In genomic region chr19:6475321-6476108, GRCh38 we compare ENCODE assay signal across 15 cellular contexts. TPM values are rescaled to one million over a fixed set of nuclear protein-coding genes. Genes with fewer than 3 reads are reported as not detected.
DNase-seq lines count a peak whose midpoint lies in the region; ATAC-seq and TF ChIP-seq lines count a peak whose summit lies in the region.
"Had no signal": no experiment of that assay in that cellular context is flagged by ENCODE, and none has a peak within 500 bp of the region (broad histone marks: within the 10 kb centered on the region; RNA-seq: fewer than 3 reads in every experiment).

No MANE protein-coding gene starts in this region.

- no peak for TF ChIP-seq CTCF in CD4-positive, alpha-beta T cell (IDR thresholded peaks at IDR 0.05)

- POLR2A ChIA-PET in CD4-positive, alpha-beta T cell (lab: Charles Lee), result no interaction called here

- H3K4me1 ChIP-seq in mucosa of rectum (ENCODE audit: control insufficient read depth in 2 of 2, insufficient read depth in 2 of 2, low read length in 2 of 2), result peaks cover 5 to 10% of the 10 kb centered on the region in 2 donors

- no peak overlapping the region for H3K27ac ChIP-seq in CD4-positive, alpha-beta T cell (ENCODE audit: low read depth, low read length)
- no peak overlapping the region for H3K27ac ChIP-seq in mucosa of rectum (ENCODE audit: low read depth in 2 of 2, low read length in 2 of 2)

- DNase-seq in CD4-positive, alpha-beta T cell, result no peak
- DNase-seq in NCI-H2196 treated with DMSO at 0.1 percent for 48 hours (lab: John Stamatoyannopoulos, UW; ENCODE audit: unreplicated experiment) (peak; percentile 29), RKO (ENCODE audit: low spot score) (no peak), NCI-H1105 treated with DMSO at 0.1 percent for 48 hours (lab: John Stamatoyannopoulos, UW) (no peak), NCI-H187 treated with DMSO at 0.1 percent for 48 hours (lab: John Stamatoyannopoulos, UW) (no peak)
- DNase-seq: AML-193, NCI-H1105 had no signal

- no peaks in the 10 kb centered on the region for H3K9me3 Mint-ChIP-seq in CD4-positive, alpha-beta T cell
- H3K9me3 Mint-ChIP-seq: activated CD4-positive, alpha-beta memory T cell treated with anti-CD3 and anti-CD28 coated beads for 36 hours; activated naive CD4-positive, alpha-beta T cell treated with anti-CD3 and anti-CD28 coated beads for 36 hours had no signal

- no peaks in the 10 kb centered on the region for H3K9me3 ChIP-seq in CD4-positive, alpha-beta T cell (ENCODE audit: control insufficient read depth, low read length)
- no peaks in the 10 kb centered on the region for H3K9me3 ChIP-seq in mucosa of rectum (ENCODE audit: control insufficient read depth in 2 of 2, low read length in 2 of 2)

- H3K9ac ChIP-seq in mucosa of rectum (ENCODE audit: low read depth in 1 of 2, low read length in 2 of 2), result peak overlapping the region; percentile 29 to 41

- H3K4me3 Mint-ChIP-seq in CD4-positive, alpha-beta T cell, result peak overlapping the region; percentile 38
- H3K4me3 Mint-ChIP-seq: activated CD4-positive, alpha-beta memory T cell treated with anti-CD3 and anti-CD28 coated beads for 36 hours; activated naive CD4-positive, alpha-beta T cell treated with anti-CD3 and anti-CD28 coated beads for 36 hours had no signal

- peak overlapping the region; percentile 47 to 54 for H3K4me3 ChIP-seq in mucosa of rectum (ENCODE audit: low read length in 2 of 2)

- H3K27ac Mint-ChIP-seq in CD4-positive, alpha-beta T cell, result peak overlapping the region; percentile 33
- H3K27ac Mint-ChIP-seq: activated CD4-positive, alpha-beta memory T cell treated with anti-CD3 and anti-CD28 coated beads for 36 hours; activated naive CD4-positive, alpha-beta T cell treated with anti-CD3 and anti-CD28 coated beads for 36 hours had no signal

- CTCF ChIA-PET in CD4-positive, alpha-beta T cell (lab: Charles Lee), result no interaction called here

- H3K27me3 ChIP-seq in CD4-positive, alpha-beta T cell (ENCODE audit: control insufficient read depth, insufficient read depth, low read length), result no peaks in the 10 kb centered on the region
- no peaks in the 10 kb centered on the region for H3K27me3 ChIP-seq in mucosa of rectum (ENCODE audit: control insufficient read depth in 2 of 2, insufficient read depth in 2 of 2, low read length in 2 of 2)

- H3K36me3 Mint-ChIP-seq in CD4-positive, alpha-beta T cell (ENCODE audit: low read depth), result peaks cover 31% of the 10 kb centered on the region

- no peaks in the 10 kb centered on the region for H3K27me3 Mint-ChIP-seq in CD4-positive, alpha-beta T cell
- H3K27me3 Mint-ChIP-seq: activated CD4-positive, alpha-beta memory T cell treated with anti-CD3 and anti-CD28 coated beads for 36 hours had no signal

- H3K4me1 Mint-ChIP-seq in CD4-positive, alpha-beta T cell (ENCODE audit: low read depth), result peaks cover 21% of the 10 kb centered on the region

- intact Hi-C loops in CD4-positive, alpha-beta T cell (cut with DNase I, micrococcal nuclease), result no loop called here

- H3K36me3 ChIP-seq in mucosa of rectum (ENCODE audit: control insufficient read depth in 2 of 2, insufficient read depth in 2 of 2, low read length in 2 of 2), result no peaks in the 10 kb centered on the region

- ATAC-seq in CD4-positive, alpha-beta T cell (ENCODE audit: poor library complexity), result no peak
- peak; percentile 22 for ATAC-seq in esophagus mucosa
- no peak for ATAC-seq in HG02884 (IDR thresholded peaks at IDR 0.05; ENCODE audit: unreplicated experiment)

RNA-seq across cellular contexts. Expression of gene DENND1C, which starts 6.1 kb away (rescaled TPM):
- total RNA-seq in CD4-positive, alpha-beta T cell, result 100 to 1,000 TPM; 111 to 118 TPM
- 1.3 TPM for total RNA-seq in esophagus mucosa
- total RNA-seq: fibroblast of villous mesenchyme, skeletal muscle tissue had no signal

RNA-seq across cellular contexts. Expression of gene CRB3, which starts 11.4 kb away (rescaled TPM):
- total RNA-seq in CD4-positive, alpha-beta T cell, result 1 to 10 TPM; 7.9 to 9.4 TPM
- 37.3 TPM for total RNA-seq in esophagus mucosa
- total RNA-seq: skeletal muscle tissue had no signal

RNA-seq across cellular contexts. Expression of gene SLC25A23, which starts 15.9 kb away (rescaled TPM):
- total RNA-seq in CD4-positive, alpha-beta T cell, result 10 to 100 TPM; 10.5 to 10.8 TPM
- 31.1 TPM for total RNA-seq in esophagus mucosa

RNA-seq across cellular contexts. Expression of gene TUBB4A, which starts 26.6 kb away (rescaled TPM):
- under 1 TPM; 0.53 to 0.88 TPM for total RNA-seq in CD4-positive, alpha-beta T cell
- 0.12 TPM for total RNA-seq in esophagus mucosa
- total RNA-seq: fibroblast of villous mesenchyme, skeletal muscle tissue had no signal

RNA-seq across cellular contexts. Expression of gene SLC25A41, which starts 42.0 kb away (rescaled TPM):
- total RNA-seq in CD4-positive, alpha-beta T cell, result under 1 TPM; 0.30 to 0.50 TPM
- total RNA-seq in esophagus mucosa, result 0.36 TPM
- total RNA-seq: activated CD4-positive, alpha-beta memory T cell treated with anti-CD3 and anti-CD28 coated beads for 36 hours; activated naive CD4-positive, alpha-beta T cell treated with anti-CD3 and anti-CD28 coated beads for 36 hours; fibroblast of villous mesenchyme; urinary bladder had no signal

Comparison
In these comparisons a context has a peak if more than half of its experiments do, and no peak if none do; other contexts are left out.
1. RNA of gene DENND1C, which starts 6.1 kb away (total RNA-seq): 111 to 118 TPM in CD4-positive, alpha-beta T cell; 1.3 TPM in esophagus mucosa (single experiment); every median in the first group is over 10 times any median in the second.